In genomic region chr3:33949074-33949473, GRCh38 we compare ENCODE assay signal across 20 cellular contexts.
DNase-seq lines count a peak whose midpoint lies in the region; ATAC-seq, FAIRE-seq and TF ChIP-seq lines count a peak whose summit lies in the region.
"Had no signal": no experiment of that assay in that cellular context is flagged by ENCODE, and none has a peak within 500 bp of the region (broad histone marks: within the 10 kb centered on the region; RNA-seq: fewer than 3 reads in every experiment).

No MANE protein-coding gene starts in this region.

- H3K36me3 Mint-ChIP-seq in GM23338 (ENCODE audit: low read depth), result no peaks in the 10 kb centered on the region
- H3K36me3 Mint-ChIP-seq in activated T-helper 17 cell treated with anti-CD3 and anti-CD28 coated beads, Interleukin-2, amount 50 U/mL, for 72 hours (ENCODE audit: low read depth), result no peaks in the 10 kb centered on the region
- H3K36me3 Mint-ChIP-seq: CD4-positive, CD25-positive, alpha-beta regulatory T cell; CD8-positive, alpha-beta T cell had no signal

- H3K36me3 ChIP-seq in GM23338 (ENCODE audit: insufficient read depth), result no peaks in the 10 kb centered on the region
- no peaks in the 10 kb centered on the region for H3K36me3 ChIP-seq in keratinocyte (ENCODE audit: control insufficient read depth in 2 of 2, extremely low read depth in 1 of 2, insufficient read depth in 2 of 2, low read length in 2 of 2)
- H3K36me3 ChIP-seq: BLaER1 had no signal

- H3K9me3 Mint-ChIP-seq in GM23338, result no peaks in the 10 kb centered on the region
- H3K9me3 Mint-ChIP-seq in activated T-helper 17 cell treated with anti-CD3 and anti-CD28 coated beads, Interleukin-2, amount 50 U/mL, for 72 hours, result no peaks in the 10 kb centered on the region
- H3K9me3 Mint-ChIP-seq: CD4-positive, CD25-positive, alpha-beta regulatory T cell; CD8-positive, alpha-beta T cell; H9 had no signal

- DNase-seq in GM23338 (ENCODE audit: low spot score) (no peak), epithelial cell of esophagus (ENCODE audit: low read depth) (peak; percentile 60), keratinocyte (ENCODE audit: low read depth, low spot score) (no peak), cerebellar nuclear complex (lab: John Stamatoyannopoulos, UW) (no peak), GF-D8 (lab: John Stamatoyannopoulos, UW) (no peak)
- DNase-seq: Caco-2; CD4-positive, CD25-positive, alpha-beta regulatory T cell; CD8-positive, alpha-beta T cell; DMS153; DND-41; GM23248; H9 had no signal

- H3K79me2 ChIP-seq in GM23338 (replicated peaks; ENCODE audit: insufficient read depth) (no peaks in the 10 kb centered on the region), keratinocyte (ENCODE audit: control insufficient read depth, insufficient read depth, low read length) (no peaks in the 10 kb centered on the region)

- no peaks in the 10 kb centered on the region for H3K4me1 Mint-ChIP-seq in GM23338
- no peaks in the 10 kb centered on the region for H3K4me1 Mint-ChIP-seq in activated T-helper 17 cell treated with anti-CD3 and anti-CD28 coated beads, Interleukin-2, amount 50 U/mL, for 72 hours
- H3K4me1 Mint-ChIP-seq: B cell; CD4-positive, CD25-positive, alpha-beta regulatory T cell; H9 had no signal

- H3K27me3 Mint-ChIP-seq in GM23338 (ENCODE audit: insufficient read depth, low read depth, poor library complexity), result no peaks in the 10 kb centered on the region
- peaks cover 8% of the 10 kb centered on the region for H3K27me3 Mint-ChIP-seq in activated T-helper 17 cell treated with anti-CD3 and anti-CD28 coated beads, Interleukin-2, amount 50 U/mL, for 72 hours

- no peaks in the 10 kb centered on the region for H3F3A ChIP-seq in GM23338 (replicated peaks; ENCODE audit: low read depth)

- no peak overlapping the region for H3K27ac ChIP-seq in GM23338 (ENCODE audit: low read depth)
- H3K27ac ChIP-seq in keratinocyte (ENCODE audit: control insufficient read depth, insufficient read depth, low read length), result no peak overlapping the region
- H3K27ac ChIP-seq: BLaER1, C4-2B, GM23248 had no signal

- no peaks in the 10 kb centered on the region for H3K4me1 ChIP-seq in GM23338 (ENCODE audit: insufficient read depth)
- H3K4me1 ChIP-seq in keratinocyte (ENCODE audit: control insufficient read depth, extremely low read depth, insufficient read depth, low read length), result no peaks in the 10 kb centered on the region
- H3K4me1 ChIP-seq: BLaER1, Caco-2 had no signal

- no peak for TF ChIP-seq CTCF in GM23338 (conservative IDR thresholded peaks at IDR 0.05; ENCODE audit: low read depth in 2 of 2)
- no peak for TF ChIP-seq CTCF in epithelial cell of esophagus (IDR thresholded peaks at IDR 0.05; ENCODE audit: insufficient read depth, low read depth, low read length, missing control alignments)
- TF ChIP-seq CTCF in keratinocyte (optimal IDR thresholded peaks at IDR 0.05 in 1 of 3, IDR thresholded peaks at IDR 0.05 in 1 of 3, conservative IDR thresholded peaks at IDR 0.05 in 1 of 3; ENCODE audit: extremely low read depth in 1 of 3, insufficient read depth in 2 of 3, low read length in 3 of 3), result no peak

- no peak overlapping the region for H3K4me3 Mint-ChIP-seq in GM23338
- no peak overlapping the region for H3K4me3 Mint-ChIP-seq in activated T-helper 17 cell treated with anti-CD3 and anti-CD28 coated beads, Interleukin-2, amount 50 U/mL, for 72 hours
- H3K4me3 Mint-ChIP-seq: B cell; CD4-positive, CD25-positive, alpha-beta regulatory T cell; CD8-positive, alpha-beta T cell; H9 had no signal

- H3K27ac Mint-ChIP-seq in GM23338, result no peak overlapping the region
- H3K27ac Mint-ChIP-seq in activated T-helper 17 cell treated with anti-CD3 and anti-CD28 coated beads, Interleukin-2, amount 50 U/mL, for 72 hours, result no peak overlapping the region
- H3K27ac Mint-ChIP-seq: B cell; CD4-positive, CD25-positive, alpha-beta regulatory T cell; CD8-positive, alpha-beta T cell; H9 had no signal

- no peak overlapping the region for H3K4me2 ChIP-seq in GM23338
- no peak overlapping the region for H3K4me2 ChIP-seq in keratinocyte (ENCODE audit: control insufficient read depth, extremely low read depth, insufficient read depth, low read depth, low read length)
- H3K4me2 ChIP-seq: BLaER1 had no signal

- H3K27me3 ChIP-seq in GM23338 (ENCODE audit: insufficient read depth), result no peaks in the 10 kb centered on the region
- no peaks in the 10 kb centered on the region for H3K27me3 ChIP-seq in keratinocyte (ENCODE audit: control insufficient read depth, extremely low read depth, insufficient read depth, low read length)
- H3K27me3 ChIP-seq: BLaER1 had no signal

- ATAC-seq in GM23338, result no peak
- no peak for ATAC-seq in activated T-helper 17 cell treated with anti-CD3 and anti-CD28 coated beads, Interleukin-2, amount 50 U/mL, for 72 hours (replicated peaks)
- ATAC-seq: CD8-positive, alpha-beta T cell; GM12878; HCT116 had no signal

- H4K20me1 ChIP-seq in GM23338 (replicated peaks; ENCODE audit: insufficient read depth) (no peaks in the 10 kb centered on the region), keratinocyte (ENCODE audit: control insufficient read depth, extremely low read depth, insufficient read depth, low read length) (no peaks in the 10 kb centered on the region)
- H4K20me1 ChIP-seq: BLaER1 had no signal

- dilution Hi-C loops in keratinocyte (cut with MboI; ENCODE audit: extremely low pct_ligation_motif_present, low sequenced_read_pairs), result no loop called here

- 0 out of 2 replicates have a peak overlapping the region, but pooled peaks have one; percentile 43 for H2AFZ ChIP-seq in GM23338
- H2AFZ ChIP-seq in keratinocyte (ENCODE audit: control insufficient read depth, low read length), result no peak overlapping the region
- H2AFZ ChIP-seq: GM23248 had no signal

- FAIRE-seq in keratinocyte (lab: Jason Lieb, UNC), result peak; percentile 71
- FAIRE-seq: G401.6, GM12878, GM19239 had no signal

- H3K9me3 ChIP-seq in keratinocyte (ENCODE audit: control insufficient read depth, low read depth, low read length), result no peaks in the 10 kb centered on the region
- H3K9me3 ChIP-seq: BLaER1, Caco-2 had no signal

- H3K9me1 ChIP-seq in keratinocyte (ENCODE audit: control insufficient read depth, extremely low read depth, insufficient read depth, low read length), result no peaks in the 10 kb centered on the region

- no peaks in the 10 kb centered on the region for H3K9me2 ChIP-seq in GM23338 (ENCODE audit: insufficient read depth)

- H3K4me3 ChIP-seq in GM23338 (no peak overlapping the region), epithelial cell of esophagus (ENCODE audit: low read length) (no peak overlapping the region), keratinocyte (ENCODE audit: control insufficient read depth in 2 of 3, extremely low read depth in 1 of 3, insufficient read depth in 2 of 3, low read depth in 1 of 3, low read length in 3 of 3) (no peak overlapping the region)
- H3K4me3 ChIP-seq: BLaER1, GM12878, GM23248 had no signal

- no peak overlapping the region for H3K9ac ChIP-seq in keratinocyte (ENCODE audit: control insufficient read depth, extremely low read depth, insufficient read depth, low read length)
- H3K9ac ChIP-seq: BLaER1, GM23248 had no signal

TF ChIP-seq in GM23338, 12 proteins besides CTCF, POLR2A, EP300 and RAD21 (continues in another document):
- TF ChIP-seq ZNF331 (CRISPR knock-in tag; IDR thresholded peaks at IDR 0.05; ENCODE audit: low read depth) (no peak), JUNB (IDR thresholded peaks at IDR 0.05; ENCODE audit: unreplicated experiment) (no peak), EZH2 (IDR thresholded peaks at IDR 0.05; ENCODE audit: low read depth, unreplicated experiment) (no peak), ETS1 (IDR thresholded peaks at IDR 0.05) (no peak), CREB1 (CRISPR knock-in tag; IDR thresholded peaks at IDR 0.05; ENCODE audit: low read depth) (no peak), STAT1 (IDR thresholded peaks at IDR 0.05; ENCODE audit: unreplicated experiment) (no peak), ZNF114 (CRISPR knock-in tag; IDR thresholded peaks at IDR 0.05) (no peak), NANOG (IDR thresholded peaks at IDR 0.05; ENCODE audit: borderline replicate concordance) (no peak)
- TF ChIP-seq, protein P1, sequence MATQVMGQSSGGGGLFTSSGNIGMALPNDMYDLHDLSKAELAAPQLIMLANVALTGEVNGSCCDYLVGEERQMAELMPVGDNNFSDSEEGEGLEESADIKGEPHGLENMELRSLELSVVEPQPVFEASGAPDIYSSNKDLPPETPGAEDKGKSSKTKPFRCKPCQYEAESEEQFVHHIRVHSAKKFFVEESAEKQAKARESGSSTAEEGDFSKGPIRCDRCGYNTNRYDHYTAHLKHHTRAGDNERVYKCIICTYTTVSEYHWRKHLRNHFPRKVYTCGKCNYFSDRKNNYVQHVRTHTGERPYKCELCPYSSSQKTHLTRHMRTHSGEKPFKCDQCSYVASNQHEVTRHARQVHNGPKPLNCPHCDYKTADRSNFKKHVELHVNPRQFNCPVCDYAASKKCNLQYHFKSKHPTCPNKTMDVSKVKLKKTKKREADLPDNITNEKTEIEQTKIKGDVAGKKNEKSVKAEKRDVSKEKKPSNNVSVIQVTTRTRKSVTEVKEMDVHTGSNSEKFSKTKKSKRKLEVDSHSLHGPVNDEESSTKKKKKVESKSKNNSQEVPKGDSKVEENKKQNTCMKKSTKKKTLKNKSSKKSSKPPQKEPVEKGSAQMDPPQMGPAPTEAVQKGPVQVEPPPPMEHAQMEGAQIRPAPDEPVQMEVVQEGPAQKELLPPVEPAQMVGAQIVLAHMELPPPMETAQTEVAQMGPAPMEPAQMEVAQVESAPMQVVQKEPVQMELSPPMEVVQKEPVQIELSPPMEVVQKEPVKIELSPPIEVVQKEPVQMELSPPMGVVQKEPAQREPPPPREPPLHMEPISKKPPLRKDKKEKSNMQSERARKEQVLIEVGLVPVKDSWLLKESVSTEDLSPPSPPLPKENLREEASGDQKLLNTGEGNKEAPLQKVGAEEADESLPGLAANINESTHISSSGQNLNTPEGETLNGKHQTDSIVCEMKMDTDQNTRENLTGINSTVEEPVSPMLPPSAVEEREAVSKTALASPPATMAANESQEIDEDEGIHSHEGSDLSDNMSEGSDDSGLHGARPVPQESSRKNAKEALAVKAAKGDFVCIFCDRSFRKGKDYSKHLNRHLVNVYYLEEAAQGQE (IDR thresholded peaks at IDR 0.05; ENCODE audit: unreplicated experiment), result no peak
